ENCODE assay signal across 8 cellular contexts in genomic region chr1:52552505-52553371, GRCh38. TPM values are rescaled to one million over a fixed set of nuclear protein-coding genes. Genes with fewer than 3 reads are reported as not detected.
DNase-seq lines count a peak whose midpoint lies in the region; ATAC-seq and TF ChIP-seq lines count a peak whose summit lies in the region.

TUT4 (minus strand) TSS chr1:52553092; CDS start chr1:52526280, 26,812 bp downstream.

- peak; percentile 24 to 59 for TF ChIP-seq POLR2A in uterus (IDR thresholded peaks at IDR 0.05)

- H3K27me3 ChIP-seq in ascending aorta (no peaks in the 10 kb centered on the region), hepatocyte (no peaks in the 10 kb centered on the region), rectal smooth muscle tissue (ENCODE audit: control insufficient read depth, insufficient read depth, low read length) (no peaks in the 10 kb centered on the region), uterus (no peaks in the 10 kb centered on the region)

- TF ChIP-seq CTCF in ascending aorta (IDR thresholded peaks at IDR 0.05) = no peak
- TF ChIP-seq CTCF in hepatocyte (IDR thresholded peaks at IDR 0.05; ENCODE audit: poor library complexity) = no peak
- TF ChIP-seq CTCF in uterus (IDR thresholded peaks at IDR 0.05) = no peak

- peak within 1 kb of the TSS; percentile 57 for H2AFZ ChIP-seq in hepatocyte

- H3K4me3 ChIP-seq in ascending aorta (peak within 1 kb of the TSS; percentile 94 to 98), hepatocyte (peak within 1 kb of the TSS; percentile 81), rectal smooth muscle tissue (ENCODE audit: low read length) (peak within 1 kb of the TSS; percentile 83), uterus (peak within 1 kb of the TSS; percentile 63 to 88)

- peaks cover 29% of the 10 kb centered on the region for H4K20me1 ChIP-seq in hepatocyte (ENCODE audit: insufficient read depth, poor library complexity, severe bottlenecking)

- H3K27ac ChIP-seq in ascending aorta (peak within 1 kb of the TSS; percentile 86 to 92), hepatocyte (peak within 1 kb of the TSS; percentile 97), rectal smooth muscle tissue (ENCODE audit: low read depth, low read length) (peak within 1 kb of the TSS; percentile 79), uterus (peak within 1 kb of the TSS; percentile 91 to 92)

- intact Hi-C loops in T-helper 2 cell treated with Interferon-gamma antibody and Interleukin-4, amounts not matched to agents 100 ng/mL and 5 ng/mL, for 36 hours (cut with micrococcal nuclease) = loop anchor here (1.0 to 5.0 kb wide), 8 partner anchors 50 to 775 kb away; partner anchors contain the start of genes CC2D1B, GPX7, LRP8 and ORC1
- intact Hi-C loops in ascending aorta (cut with DNase I) (loop anchor here (1.0 to 10.0 kb wide), 5 partner anchors 50 to 772 kb away; partner anchors contain the start of genes COA7, GPX7, LRP8 and ORC1), uterus (cut with DNase I; ENCODE audit: low total_unique reads) (no loop called here)

- H3K79me2 ChIP-seq in hepatocyte = peaks cover 43% of the 10 kb centered on the region

- peak; percentile 42 for DNase-seq in GM04504 (ENCODE audit: low read depth)
- DNase-seq in NCI-H1417 (lab: John Stamatoyannopoulos, UW) = peak; percentile 74 to 95 (median 91)
- peak; percentile 12 to 84 for DNase-seq in ascending aorta (ENCODE audit: low spot score in 2 of 2)
- DNase-seq in hepatocyte (ENCODE audit: low spot score) = peak; percentile 93
- DNase-seq in uterus = peak; percentile 69 to 80

- H3K9me2 ChIP-seq in hepatocyte (replicated peaks; ENCODE audit: insufficient read depth) = no peaks in the 10 kb centered on the region

- ATAC-seq in HG02571 (IDR thresholded peaks at IDR 0.05; ENCODE audit: unreplicated experiment) = peak; percentile 44

- H3K36me3 ChIP-seq in ascending aorta (no peaks in the 10 kb centered on the region), hepatocyte (replicated peaks; ENCODE audit: insufficient read depth, low read depth) (no peaks in the 10 kb centered on the region), rectal smooth muscle tissue (ENCODE audit: control insufficient read depth, insufficient read depth, low read length) (no peaks in the 10 kb centered on the region), uterus (no peaks in the 10 kb centered on the region)

- H3K4me2 ChIP-seq in hepatocyte = peak within 1 kb of the TSS; percentile 79

- H3K9me3 ChIP-seq in ascending aorta (no peaks in the 10 kb centered on the region), hepatocyte (ENCODE audit: low read depth) (no peaks in the 10 kb centered on the region), uterus (no peaks in the 10 kb centered on the region)

- H3K9ac ChIP-seq in rectal smooth muscle tissue (ENCODE audit: low read length) = peak within 1 kb of the TSS; percentile 95

- H3K4me1 ChIP-seq in ascending aorta (peaks cover 4 to 5% of the 10 kb centered on the region in 2 donors), hepatocyte (ENCODE audit: insufficient read depth) (peaks cover 29% of the 10 kb centered on the region), rectal smooth muscle tissue (ENCODE audit: control insufficient read depth, insufficient read depth, low read length) (peaks cover 8% of the 10 kb centered on the region), uterus (no peaks in the 10 kb centered on the region)

- WGBS in hepatocyte (ENCODE audit: low lambda C conversion rate, missing lambda C conversion rate) = under 1% methylated on average over 48 of the region's 68 CpGs

RNA-seq across cellular contexts. Expression of gene TUT4, which starts in this region (rescaled TPM):
- total RNA-seq in T-helper 2 cell treated with Interferon-gamma antibody and Interleukin-4, amounts not matched to agents 100 ng/mL and 5 ng/mL, for 36 hours = 57.7 and 70.8 TPM in 2 replicates
- total RNA-seq in ascending aorta (36.2 TPM), hepatocyte (46.4 and 58.0 TPM in 2 replicates), uterus (100 to 1,000 TPM; 105 to 138 (median 127) TPM)
- 37.9 and 44.6 TPM in 2 replicates for polyA plus RNA-seq in hepatocyte

Comparison
In these comparisons a context has a peak if more than half of its experiments do, and no peak if none do; other contexts are left out.
1. Peak in every context shown above with its lines: DNase-seq, ATAC-seq, H3K4me3 ChIP-seq and H3K27ac ChIP-seq.
2. DNase-seq: peak in every context shown above with its lines; median percentile 93 in hepatocyte; 91 in NCI-H1417; 74 in uterus; 48 in ascending aorta; 42 in GM04504.